Comparison of ENCODE assay signal across 9 cellular contexts in genomic region chr4:726235-726787, GRCh38. TPM values are rescaled to one million over a fixed set of nuclear protein-coding genes. Genes with fewer than 3 reads are reported as not detected.
A peak's percentile ranks its signal among the peaks of the same experiment; 100 is the strongest.
DNase-seq lines count a peak whose midpoint lies in the region; ATAC-seq and TF ChIP-seq lines count a peak whose summit lies in the region.
"Had no signal": no experiment of that assay in that cellular context is flagged by ENCODE, and none has a peak within 500 bp of the region (broad histone marks: within the 10 kb centered on the region; RNA-seq: fewer than 3 reads in every experiment).

No MANE protein-coding gene starts in this region.

- no peak for ATAC-seq in right lobe of liver
- no peak for ATAC-seq in body of pancreas
- ATAC-seq in SK-N-SH treated with all-trans-retinoic acid at 6 μM for 48 hours: no peak

- peaks cover 0 to 9% (median 4%) of the 10 kb centered on the region in 4 donors for H3K36me3 ChIP-seq in right lobe of liver
- H3K36me3 ChIP-seq in body of pancreas (replicated peaks in 1 of 2; ENCODE audit: insufficient read depth in 1 of 2, low read depth in 2 of 2): no peaks in the 10 kb centered on the region

- peaks cover 18% of the 10 kb centered on the region for H3K36me3 Mint-ChIP-seq in osteocyte (ENCODE audit: unreplicated experiment)

- no peak overlapping the region for H3K4me3 Mint-ChIP-seq in osteocyte (ENCODE audit: unreplicated experiment)

- TF ChIP-seq POLR2A in right lobe of liver (IDR thresholded peaks at IDR 0.05) (no peak), body of pancreas (IDR thresholded peaks at IDR 0.05) (no peak)

- H3K4me3 ChIP-seq in right lobe of liver: no peak overlapping the region
- H3K4me3 ChIP-seq in body of pancreas: no peak overlapping the region

- WGBS in right lobe of liver (ENCODE audit: insufficient coverage, low coverage, low lambda C conversion rate, missing lambda C conversion rate): 36% methylated on average over 3 of the region's 16 CpGs
- WGBS in body of pancreas, 2 donors: 69 to 78% methylated on average over 15 to 16 of the region's 16 CpGs

- no peaks in the 10 kb centered on the region for H3K27me3 Mint-ChIP-seq in osteocyte (ENCODE audit: unreplicated experiment)

- intact Hi-C loops in right lobe of liver (cut with DNase I): no loop called here
- intact Hi-C loops in body of pancreas (cut with DNase I): no loop called here

- H3K27ac ChIP-seq in right lobe of liver: no peak overlapping the region
- no peak overlapping the region for H3K27ac ChIP-seq in body of pancreas

- H3K9me3 ChIP-seq in right lobe of liver (no peaks in the 10 kb centered on the region), body of pancreas (no peaks in the 10 kb centered on the region)

- peak overlapping the region; percentile 58 for H3K27ac Mint-ChIP-seq in osteocyte (ENCODE audit: unreplicated experiment)

- DNase-seq in Ammon's horn (ENCODE audit: low spot score) (peak; percentile 40), NCI-H1694 (lab: John Stamatoyannopoulos, UW) (peak; percentile 36), epidermal melanocyte (ENCODE audit: insufficient read length, low spot score) (peak; percentile 78), osteocyte (ENCODE audit: extremely low spot score, unreplicated experiment) (no peak), right lobe of liver (no peak), body of pancreas (no peak), NCI-H2029 treated with DMSO at 0.1 percent for 48 hours (lab: John Stamatoyannopoulos, UW) (no peak)
- DNase-seq: stimulated activated CD4-positive, alpha-beta T cell treated with anti-CD3 and anti-CD28 coated beads, Interleukin-2, amount 100 ng/mL, for 24 hours had no signal

- TF ChIP-seq CTCF in osteocyte (IDR thresholded peaks at IDR 0.05) (no peak), right lobe of liver (IDR thresholded peaks at IDR 0.05) (no peak), body of pancreas (IDR thresholded peaks at IDR 0.05) (no peak)

- H3K4me1 ChIP-seq in right lobe of liver (no peaks in the 10 kb centered on the region), body of pancreas (no peaks in the 10 kb centered on the region)

- H3K9me3 Mint-ChIP-seq in osteocyte (ENCODE audit: unreplicated experiment): no peaks in the 10 kb centered on the region

- H3K4me1 Mint-ChIP-seq in osteocyte (ENCODE audit: unreplicated experiment): peaks cover 25% of the 10 kb centered on the region

- H3K27me3 ChIP-seq in right lobe of liver: no peaks in the 10 kb centered on the region
- H3K27me3 ChIP-seq in body of pancreas: no peaks in the 10 kb centered on the region

TF ChIP-seq in SK-N-SH treated with all-trans-retinoic acid at 6 μM for 48 hours, 23 proteins besides CTCF, POLR2A, EP300 and RAD21:
- TF ChIP-seq ISL1 (CRISPR knock-in tag; IDR thresholded peaks at IDR 0.05) (no peak), ZNF565 (CRISPR knock-in tag; conservative IDR thresholded peaks at IDR 0.05; ENCODE audit: low read depth) (no peak), ZFP3 (CRISPR knock-in tag; IDR thresholded peaks at IDR 0.05) (no peak)

RNA-seq across cellular contexts. Expression of gene PCGF3, which starts 20.7 kb away (rescaled TPM):
- 69.8 and 70.0 TPM in 2 replicates for total RNA-seq in osteocyte
- total RNA-seq in right lobe of liver: 10 to 100 TPM; 13.0 to 23.5 (median 14.7) TPM
- total RNA-seq in body of pancreas: 10 to 100 TPM; 16.8 to 31.1 TPM

RNA-seq across cellular contexts. Expression of gene SLC49A3, which starts 37.4 kb away (rescaled TPM):
- total RNA-seq in osteocyte (0.31 and 0.67 TPM in 2 replicates), right lobe of liver (1 to 10 TPM; 2.9 to 9.0 (median 5.2) TPM), body of pancreas (1 to 10 TPM; 8.0 to 8.2 TPM)

RNA-seq across cellular contexts. Expression of gene MYL5, which starts 52.0 kb away (rescaled TPM):
- 32.2 and 32.3 TPM in 2 replicates for total RNA-seq in osteocyte
- total RNA-seq in right lobe of liver: 1 to 10 TPM; 6.9 to 9.2 (median 8.4) TPM
- 1 to 10 TPM; 3.0 to 6.0 TPM for total RNA-seq in body of pancreas

RNA-seq across cellular contexts. Expression of gene ATP5ME, which starts 52.2 kb away (rescaled TPM):
- total RNA-seq in osteocyte (261 and 271 TPM in 2 replicates), right lobe of liver (100 to 1,000 TPM in 4 of 6 experiments, 10 to 100 TPM in 2; 78.2 to 225 (median 162) TPM), body of pancreas (10 to 100 TPM; 20.2 to 37.9 TPM)

Comparison
In these comparisons a context has a peak if more than half of its experiments do, and no peak if none do; other contexts are left out.
1. DNase-seq: peak in Ammon's horn (single experiment), NCI-H1694 (single experiment) and epidermal melanocyte (single experiment); none in osteocyte (single experiment), right lobe of liver (0 of 3), body of pancreas (0 of 4) and NCI-H2029 treated with DMSO at 0.1 percent for 48 hours (single experiment).